ENCODE assay signal across 2 cellular contexts in the genomic region with DNA sequence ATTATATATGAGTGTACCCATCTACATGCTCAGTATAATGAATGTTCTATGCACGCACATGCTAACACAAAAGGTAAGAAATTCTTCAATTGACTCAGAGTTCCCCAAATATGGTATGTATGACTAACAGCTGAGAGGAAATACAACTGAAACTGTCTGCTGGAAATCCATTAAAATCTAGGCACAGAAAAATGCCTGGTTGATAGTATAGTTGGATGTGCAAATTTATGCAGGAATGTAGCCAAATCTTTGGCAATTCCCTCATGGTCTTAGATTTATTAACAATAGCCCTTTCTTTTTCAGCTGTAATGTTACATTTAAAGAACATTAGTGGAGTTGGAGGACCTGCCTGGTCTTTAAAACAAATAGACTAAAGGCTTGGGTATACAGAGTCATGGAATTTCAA.
TF ChIP-seq lines count a peak whose summit lies in the region.

No MANE protein-coding gene starts in this region.

TF ChIP-seq in GM23338, 12 proteins besides CTCF, POLR2A, EP300 and RAD21 (continued from another document):
- TF ChIP-seq, protein P1, sequence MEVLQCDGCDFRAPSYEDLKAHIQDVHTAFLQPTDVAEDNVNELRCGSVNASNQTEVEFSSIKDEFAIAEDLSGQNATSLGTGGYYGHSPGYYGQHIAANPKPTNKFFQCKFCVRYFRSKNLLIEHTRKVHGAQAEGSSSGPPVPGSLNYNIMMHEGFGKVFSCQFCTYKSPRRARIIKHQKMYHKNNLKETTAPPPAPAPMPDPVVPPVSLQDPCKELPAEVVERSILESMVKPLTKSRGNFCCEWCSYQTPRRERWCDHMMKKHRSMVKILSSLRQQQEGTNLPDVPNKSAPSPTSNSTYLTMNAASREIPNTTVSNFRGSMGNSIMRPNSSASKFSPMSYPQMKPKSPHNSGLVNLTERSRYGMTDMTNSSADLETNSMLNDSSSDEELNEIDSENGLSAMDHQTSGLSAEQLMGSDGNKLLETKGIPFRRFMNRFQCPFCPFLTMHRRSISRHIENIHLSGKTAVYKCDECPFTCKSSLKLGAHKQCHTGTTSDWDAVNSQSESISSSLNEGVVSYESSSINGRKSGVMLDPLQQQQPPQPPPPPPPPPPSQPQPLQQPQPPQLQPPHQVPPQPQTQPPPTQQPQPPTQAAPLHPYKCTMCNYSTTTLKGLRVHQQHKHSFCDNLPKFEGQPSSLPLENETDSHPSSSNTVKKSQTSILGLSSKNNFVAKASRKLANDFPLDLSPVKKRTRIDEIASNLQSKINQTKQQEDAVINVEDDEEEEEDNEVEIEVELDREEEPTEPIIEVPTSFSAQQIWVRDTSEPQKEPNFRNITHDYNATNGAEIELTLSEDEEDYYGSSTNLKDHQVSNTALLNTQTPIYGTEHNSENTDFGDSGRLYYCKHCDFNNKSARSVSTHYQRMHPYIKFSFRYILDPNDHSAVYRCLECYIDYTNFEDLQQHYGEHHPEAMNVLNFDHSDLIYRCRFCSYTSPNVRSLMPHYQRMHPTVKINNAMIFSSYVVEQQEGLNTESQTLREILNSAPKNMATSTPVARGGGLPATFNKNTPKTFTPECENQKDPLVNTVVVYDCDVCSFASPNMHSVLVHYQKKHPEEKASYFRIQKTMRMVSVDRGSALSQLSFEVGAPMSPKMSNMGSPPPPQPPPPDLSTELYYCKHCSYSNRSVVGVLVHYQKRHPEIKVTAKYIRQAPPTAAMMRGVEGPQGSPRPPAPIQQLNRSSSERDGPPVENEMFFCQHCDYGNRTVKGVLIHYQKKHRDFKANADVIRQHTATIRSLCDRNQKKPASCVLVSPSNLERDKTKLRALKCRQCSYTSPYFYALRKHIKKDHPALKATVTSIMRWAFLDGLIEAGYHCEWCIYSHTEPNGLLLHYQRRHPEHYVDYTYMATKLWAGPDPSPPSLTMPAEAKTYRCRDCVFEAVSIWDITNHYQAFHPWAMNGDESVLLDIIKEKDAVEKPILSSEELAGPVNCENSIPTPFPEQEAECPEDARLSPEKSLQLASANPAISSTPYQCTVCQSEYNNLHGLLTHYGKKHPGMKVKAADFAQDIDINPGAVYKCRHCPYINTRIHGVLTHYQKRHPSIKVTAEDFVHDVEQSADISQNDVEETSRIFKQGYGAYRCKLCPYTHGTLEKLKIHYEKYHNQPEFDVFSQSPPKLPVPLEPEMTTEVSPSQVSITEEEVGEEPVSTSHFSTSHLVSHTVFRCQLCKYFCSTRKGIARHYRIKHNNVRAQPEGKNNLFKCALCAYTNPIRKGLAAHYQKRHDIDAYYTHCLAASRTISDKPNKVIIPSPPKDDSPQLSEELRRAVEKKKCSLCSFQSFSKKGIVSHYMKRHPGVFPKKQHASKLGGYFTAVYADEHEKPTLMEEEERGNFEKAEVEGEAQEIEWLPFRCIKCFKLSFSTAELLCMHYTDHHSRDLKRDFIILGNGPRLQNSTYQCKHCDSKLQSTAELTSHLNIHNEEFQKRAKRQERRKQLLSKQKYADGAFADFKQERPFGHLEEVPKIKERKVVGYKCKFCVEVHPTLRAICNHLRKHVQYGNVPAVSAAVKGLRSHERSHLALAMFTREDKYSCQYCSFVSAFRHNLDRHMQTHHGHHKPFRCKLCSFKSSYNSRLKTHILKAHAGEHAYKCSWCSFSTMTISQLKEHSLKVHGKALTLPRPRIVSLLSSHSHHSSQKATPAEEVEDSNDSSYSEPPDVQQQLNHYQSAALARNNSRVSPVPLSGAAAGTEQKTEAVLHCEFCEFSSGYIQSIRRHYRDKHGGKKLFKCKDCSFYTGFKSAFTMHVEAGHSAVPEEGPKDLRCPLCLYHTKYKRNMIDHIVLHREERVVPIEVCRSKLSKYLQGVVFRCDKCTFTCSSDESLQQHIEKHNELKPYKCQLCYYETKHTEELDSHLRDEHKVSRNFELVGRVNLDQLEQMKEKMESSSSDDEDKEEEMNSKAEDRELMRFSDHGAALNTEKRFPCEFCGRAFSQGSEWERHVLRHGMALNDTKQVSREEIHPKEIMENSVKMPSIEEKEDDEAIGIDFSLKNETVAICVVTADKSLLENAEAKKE (CRISPR knock-in tag; IDR thresholded peaks at IDR 0.05) = no peak
- TF ChIP-seq EZH2 (IDR thresholded peaks at IDR 0.05; ENCODE audit: low read depth, unreplicated experiment) = no peak

TF ChIP-seq in endothelial cell of umbilical vein, 7 proteins besides CTCF, POLR2A, EP300 and RAD21 (continued from another document):
- TF ChIP-seq POLR2AphosphoS5 (IDR thresholded peaks at IDR 0.05; ENCODE audit: insufficient read depth, low read depth, low read length) = no peak
